ENCODE assay signal across 8 cellular contexts in the genomic region with DNA sequence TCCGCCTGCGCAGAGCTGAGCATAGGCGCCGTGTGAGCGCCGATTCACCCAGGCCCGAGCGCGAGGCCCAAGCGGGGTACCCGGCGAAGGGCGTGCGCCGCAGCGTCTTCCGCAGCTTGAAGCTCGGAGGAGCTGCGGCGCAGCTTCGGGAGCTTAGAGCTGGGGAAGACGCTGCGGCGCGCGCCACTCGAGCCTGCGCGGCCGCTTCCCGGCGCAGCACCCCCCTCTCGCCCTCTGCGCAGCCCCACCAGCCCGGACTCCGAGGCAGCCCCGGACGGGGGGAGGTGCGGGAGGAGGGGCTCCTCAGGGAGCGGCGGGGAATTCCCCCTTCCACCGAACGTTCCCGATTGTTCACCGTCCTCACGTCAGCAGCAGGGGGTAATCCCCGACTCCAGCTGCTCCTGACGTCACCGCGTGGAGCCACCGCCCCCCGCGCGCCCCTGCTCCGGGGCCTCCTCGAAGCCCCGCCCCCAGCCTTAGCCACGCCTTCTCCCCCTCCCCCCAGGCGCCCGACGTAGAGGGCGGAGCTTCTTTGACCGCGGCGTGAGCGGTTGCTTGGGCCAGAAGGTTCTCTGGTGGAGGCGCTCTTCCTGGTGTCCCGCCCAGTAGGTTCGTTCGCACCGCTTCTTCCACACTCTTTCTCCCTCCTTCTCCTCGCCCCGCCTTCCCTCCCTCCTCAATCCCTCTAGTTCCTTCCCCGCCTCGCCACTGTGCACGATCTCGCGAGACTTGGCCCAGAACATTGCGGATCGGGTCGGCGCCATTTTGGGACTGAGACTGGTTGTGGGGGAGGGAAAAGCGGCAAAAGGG. TPM values are rescaled to one million over a fixed set of nuclear protein-coding genes. Genes with fewer than 3 reads are reported as not detected.
DNase-seq lines count a peak whose midpoint lies in the region; ATAC-seq lines count a peak whose summit lies in the region.

A gene with protein sequence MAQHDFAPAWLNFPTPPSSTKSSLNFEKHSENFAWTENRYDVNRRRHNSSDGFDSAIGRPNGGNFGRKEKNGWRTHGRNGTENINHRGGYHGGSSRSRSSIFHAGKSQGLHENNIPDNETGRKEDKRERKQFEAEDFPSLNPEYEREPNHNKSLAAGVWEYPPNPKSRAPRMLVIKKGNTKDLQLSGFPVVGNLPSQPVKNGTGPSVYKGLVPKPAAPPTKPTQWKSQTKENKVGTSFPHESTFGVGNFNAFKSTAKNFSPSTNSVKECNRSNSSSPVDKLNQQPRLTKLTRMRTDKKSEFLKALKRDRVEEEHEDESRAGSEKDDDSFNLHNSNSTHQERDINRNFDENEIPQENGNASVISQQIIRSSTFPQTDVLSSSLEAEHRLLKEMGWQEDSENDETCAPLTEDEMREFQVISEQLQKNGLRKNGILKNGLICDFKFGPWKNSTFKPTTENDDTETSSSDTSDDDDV (plus strand): TSS at position 742 of the 810 bp plus-strand sequence. CDS start 40,072 bp downstream, outside the sequence.

- POLR2A ChIA-PET in activated CD4-positive, alpha-beta T cell treated with anti-CD3 and anti-CD28 coated beads, Interleukin-2, amount 10 ng/mL, durations not matched to agents 7 days and 5 days (lab: Charles Lee) = no interaction called here

- H3K4me1 Mint-ChIP-seq in activated CD4-positive, alpha-beta T cell treated with anti-CD3 and anti-CD28 coated beads, Interleukin-2, amount 10 ng/mL, durations not matched to agents 7 days and 5 days = peaks cover 27% of the 10 kb centered on the region

- H3K4me1 ChIP-seq in BLaER1 = peaks cover 9% of the 10 kb centered on the region

- no peaks in the 10 kb centered on the region for H3K27me3 Mint-ChIP-seq in activated CD4-positive, alpha-beta T cell treated with anti-CD3 and anti-CD28 coated beads, Interleukin-2, amount 10 ng/mL, durations not matched to agents 7 days and 5 days

- CTCF ChIA-PET in activated CD4-positive, alpha-beta T cell treated with anti-CD3 and anti-CD28 coated beads, Interleukin-2, amount 10 ng/mL, durations not matched to agents 7 days and 5 days (lab: Charles Lee) = interaction anchor here (1.2 kb wide), 1 partner anchor 11 kb away, joined by 3 read pairs; no protein-coding TSS in a partner anchor

- no peaks in the 10 kb centered on the region for H3K27me3 ChIP-seq in BLaER1

- peak within 1 kb of the TSS; percentile 99 for H3K9ac ChIP-seq in BLaER1

- ATAC-seq in GM19328 (IDR thresholded peaks at IDR 0.05; ENCODE audit: unreplicated experiment) (peak; percentile 61), HG03520 (IDR thresholded peaks at IDR 0.05; ENCODE audit: unreplicated experiment) (peak; percentile 60)

- H3K9me3 Mint-ChIP-seq in activated CD4-positive, alpha-beta T cell treated with anti-CD3 and anti-CD28 coated beads, Interleukin-2, amount 10 ng/mL, durations not matched to agents 7 days and 5 days = no peaks in the 10 kb centered on the region

- H3K9me3 ChIP-seq in BLaER1 = no peaks in the 10 kb centered on the region

- peak within 1 kb of the TSS; percentile 99 for H3K4me3 Mint-ChIP-seq in activated CD4-positive, alpha-beta T cell treated with anti-CD3 and anti-CD28 coated beads, Interleukin-2, amount 10 ng/mL, durations not matched to agents 7 days and 5 days

- peaks cover 42% of the 10 kb centered on the region for H4K20me1 ChIP-seq in BLaER1

- H3K36me3 ChIP-seq in BLaER1 = peaks cover 12% of the 10 kb centered on the region

- peaks cover 36% of the 10 kb centered on the region for H3K36me3 Mint-ChIP-seq in activated CD4-positive, alpha-beta T cell treated with anti-CD3 and anti-CD28 coated beads, Interleukin-2, amount 10 ng/mL, durations not matched to agents 7 days and 5 days (ENCODE audit: low read depth)

- DNase-seq in NCI-H69 (lab: John Stamatoyannopoulos, UW) (peak; percentile 100), cortex of kidney (lab: John Stamatoyannopoulos, UW) (peak; percentile 78), left kidney (ENCODE audit: low read depth, low spot score) (peak; percentile 100)
- DNase-seq in activated CD4-positive, alpha-beta T cell treated with anti-CD3 and anti-CD28 coated beads, Interleukin-2, amount 10 ng/mL, durations not matched to agents 7 days and 5 days = peak; percentile 99
- DNase-seq in stimulated activated CD4-positive, alpha-beta T cell treated with anti-CD3 and anti-CD28 coated beads, Interleukin-2, amount 100 ng/mL, for 24 hours = peak; percentile 98

- H3K4me3 ChIP-seq in BLaER1 = peak within 1 kb of the TSS; percentile 91

- peak within 1 kb of the TSS; percentile 98 for H3K27ac ChIP-seq in BLaER1

- H3K4me2 ChIP-seq in BLaER1 = peak within 1 kb of the TSS; percentile 92

- peak within 1 kb of the TSS; percentile 99 for H3K27ac Mint-ChIP-seq in activated CD4-positive, alpha-beta T cell treated with anti-CD3 and anti-CD28 coated beads, Interleukin-2, amount 10 ng/mL, durations not matched to agents 7 days and 5 days

RNA-seq across cellular contexts. Expression of the gene that starts here (rescaled TPM):
- 100 to 1,000 TPM in 1 of 2 experiments, 10 to 100 TPM in 1; 86.4 to 104 TPM for total RNA-seq in activated CD4-positive, alpha-beta T cell treated with anti-CD3 and anti-CD28 coated beads, Interleukin-2, amount 10 ng/mL, durations not matched to agents 7 days and 5 days

Comparison
In these comparisons a context has a peak if more than half of its experiments do, and no peak if none do; other contexts are left out.
1. Peak in every context shown above with its lines: DNase-seq, ATAC-seq, H3K4me3 ChIP-seq and H3K27ac ChIP-seq.